ENCODE assay signal across 19 cellular contexts in the genomic region with DNA sequence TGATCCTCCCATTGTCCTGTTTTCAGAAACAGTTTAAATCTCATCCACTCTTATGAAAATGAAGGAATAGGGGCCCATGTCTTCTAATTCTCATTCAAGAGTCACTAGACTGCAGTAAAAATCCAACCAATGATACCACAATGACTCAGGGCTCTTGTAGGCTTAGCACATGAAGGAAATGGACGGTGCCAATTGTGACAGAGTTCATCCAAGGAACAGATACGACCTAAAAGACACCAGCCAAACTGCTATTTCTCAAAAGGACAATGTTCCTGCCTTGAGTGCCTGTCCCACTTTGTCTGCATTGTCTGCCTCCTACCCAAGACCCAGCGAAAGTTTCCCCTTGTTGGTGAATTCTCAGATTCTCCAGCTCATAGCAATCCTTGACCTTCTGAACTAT.
DNase-seq lines count a peak whose midpoint lies in the region; ATAC-seq, FAIRE-seq and TF ChIP-seq lines count a peak whose summit lies in the region.
"Had no signal": no experiment of that assay in that cellular context is flagged by ENCODE, and none has a peak within 500 bp of the region (broad histone marks: within the 10 kb centered on the region; RNA-seq: fewer than 3 reads in every experiment).

No MANE protein-coding gene starts in this region.

- H2BK120ac ChIP-seq in H1 (replicated peaks; ENCODE audit: low read depth, low read length), result no peak overlapping the region

- peak; percentile 61 for DNase-seq in GM04503 (ENCODE audit: low read depth)
- DNase-seq in OCI-M1 (lab: John Stamatoyannopoulos, UW), result peak; percentile 83
- DNase-seq in H1 (ENCODE audit: low read depth in 1 of 2, low spot score in 2 of 2), result no peak
- DNase-seq in osteoblast (ENCODE audit: insufficient read length, low spot score, missing footprints), result no peak
- DNase-seq in NCI-H69 (lab: John Stamatoyannopoulos, UW), result no peak
- DNase-seq in foreskin keratinocyte, result no peak
- no peak for DNase-seq in upper lobe of right lung
- DNase-seq: activated CD4-positive, alpha-beta T cell treated with anti-CD3 and anti-CD28 coated beads for 48 hours; activated T-cell treated with anti-CD3 and anti-CD28 coated beads for 4 hours; CD8-positive, alpha-beta T cell; cerebellar nuclear complex; GF-D8; left colon; NCI-H2107; NCI-H748 treated with DMSO at 0.1 percent for 48 hours; SHP77; stimulated activated CD4-positive, alpha-beta T cell treated with anti-CD3 and anti-CD28 coated beads, Interleukin-12 subunit alpha, Interleukin-12 subunit beta, amount 100 ng/mL, for 4 hours had no signal

- no peaks in the 10 kb centered on the region for H3K23me2 ChIP-seq in H1 (ENCODE audit: low read depth, low read length)

- no peak overlapping the region for H2BK12ac ChIP-seq in H1 (ENCODE audit: low read depth, low read length)

- no peaks in the 10 kb centered on the region for H3K79me2 ChIP-seq in H1 (ENCODE audit: control insufficient read depth in 1 of 2, insufficient read depth in 2 of 2, low read length in 2 of 2)
- H3K79me2 ChIP-seq in osteoblast (ENCODE audit: insufficient read depth, low read length), result no peaks in the 10 kb centered on the region

- no peak for TF ChIP-seq POLR2A in H1 (IDR thresholded peaks at IDR 0.05; ENCODE audit: control extremely low read depth in 1 of 2, low read depth in 2 of 2, low read length in 2 of 2)

- no peak overlapping the region for H2BK15ac ChIP-seq in H1 (ENCODE audit: low read length)

- no peak for ATAC-seq in foreskin keratinocyte
- ATAC-seq in upper lobe of right lung, result no peak
- ATAC-seq: activated naive CD4-positive, alpha-beta T cell treated with anti-CD3 and anti-CD28 coated beads, Interleukin-2, amount 50 U/mL, for 72 hours; CD8-positive, alpha-beta T cell; left colon had no signal

- H3K4me2 ChIP-seq in H1 (ENCODE audit: insufficient read depth in 1 of 2, low read depth in 2 of 2, low read length in 2 of 2), result no peak overlapping the region
- H3K4me2 ChIP-seq in osteoblast (ENCODE audit: insufficient read depth, low read length), result no peak overlapping the region

- H3K18ac ChIP-seq in H1 (ENCODE audit: extremely low read depth, low read length), result no peak overlapping the region

- H3K27ac ChIP-seq in H1 (ENCODE audit: low read depth, low read length) (no peak overlapping the region), osteoblast (ENCODE audit: low read depth, low read length) (no peak overlapping the region), foreskin keratinocyte (no peak overlapping the region), upper lobe of right lung (no peak overlapping the region)
- H3K27ac ChIP-seq: prostate gland had no signal

- no peak overlapping the region for H4K91ac ChIP-seq in H1 (replicated peaks; ENCODE audit: insufficient read length, low read length)

- POLR2A ChIA-PET in H1 (lab: Charles Lee; ENCODE audit: partially characterized antibody), result no interaction called here

- no peak overlapping the region for H2AK5ac ChIP-seq in H1 (ENCODE audit: low read depth, low read length)

- 82% methylated on average over 3 of the region's 3 CpGs; no CpG with 5 or more reads in 1 of the 2 experiments for WGBS in H1 (ENCODE audit: extremely low coverage in 1 of 2, insufficient coverage in 1 of 2, insufficient read length in 1 of 2, insufficient replicate concordance in 2 of 2, low coverage in 1 of 2, low lambda C conversion rate in 2 of 2, missing lambda C conversion rate in 1 of 2), 2 experiments

- no peak overlapping the region for H4K5ac ChIP-seq in H1 (ENCODE audit: insufficient read length, low read depth, low read length)

- H3K27me3 ChIP-seq in H1 (replicated peaks in 1 of 4; ENCODE audit: control insufficient read depth in 3 of 4, extremely low read depth in 1 of 4, insufficient read depth in 3 of 4, low read length in 3 of 4), result no peaks in the 10 kb centered on the region
- H3K27me3 ChIP-seq in osteoblast (ENCODE audit: insufficient read depth, low read length), result no peaks in the 10 kb centered on the region
- H3K27me3 ChIP-seq in foreskin keratinocyte, result no peaks in the 10 kb centered on the region
- H3K27me3 ChIP-seq in upper lobe of right lung, result no peaks in the 10 kb centered on the region

- H3K36me3 ChIP-seq in H1 (ENCODE audit: control insufficient read depth in 2 of 4, insufficient read depth in 4 of 4, low read length in 3 of 4) (no peaks in the 10 kb centered on the region), osteoblast (ENCODE audit: insufficient read depth, low read length) (no peaks in the 10 kb centered on the region), upper lobe of right lung (no peaks in the 10 kb centered on the region)
- H3K36me3 ChIP-seq: prostate gland had no signal

- no peak overlapping the region for H2BK5ac ChIP-seq in H1 (ENCODE audit: low read depth, low read length)

- no peak overlapping the region for H3K56ac ChIP-seq in H1 (replicated peaks; ENCODE audit: insufficient read length, low read depth, low read length)

- H4K20me1 ChIP-seq in H1 (replicated peaks in 1 of 2; ENCODE audit: control insufficient read depth in 1 of 2, insufficient read depth in 2 of 2, low read length in 2 of 2) (no peaks in the 10 kb centered on the region), osteoblast (ENCODE audit: insufficient read depth, low read length) (no peaks in the 10 kb centered on the region)

- no peaks in the 10 kb centered on the region for H3K9me3 ChIP-seq in H1 (ENCODE audit: insufficient read depth in 2 of 2, low read depth in 1 of 2, low read length in 1 of 2)
- H3K9me3 ChIP-seq in osteoblast (ENCODE audit: low read depth, low read length), result no peaks in the 10 kb centered on the region
- no peaks in the 10 kb centered on the region for H3K9me3 ChIP-seq in upper lobe of right lung
- H3K9me3 ChIP-seq: prostate gland had no signal

- no peak for FAIRE-seq in H1 (lab: Jason Lieb, UNC)

- intact Hi-C loops in upper lobe of right lung (cut with DNase I), result no loop called here

- no peak overlapping the region for H3K4me3 ChIP-seq in H1 (ENCODE audit: extremely low read depth in 1 of 4, insufficient read depth in 2 of 4, low read depth in 3 of 4, low read length in 4 of 4)
- no peak overlapping the region for H3K4me3 ChIP-seq in osteoblast (ENCODE audit: insufficient read depth, low read length)
- H3K4me3 ChIP-seq in upper lobe of right lung, result no peak overlapping the region
- H3K4me3 ChIP-seq: prostate gland had no signal

- TF ChIP-seq RAD21 in H1 (IDR thresholded peaks at IDR 0.05 in 1 of 2, conservative IDR thresholded peaks at IDR 0.05 in 1 of 2; ENCODE audit: low read depth in 2 of 2, low read length in 2 of 2), result no peak

- no peak overlapping the region for H3K4ac ChIP-seq in H1 (replicated peaks; ENCODE audit: insufficient read length, low read depth, low read length)

- CTCF ChIA-PET in H1 (lab: Charles Lee; ENCODE audit: partially characterized antibody), result no interaction called here

- H2AFZ ChIP-seq in H1 (ENCODE audit: low read length) (peak overlapping the region; percentile 16; the same call in 1 of the 2 replicates), osteoblast (ENCODE audit: low read length) (peak overlapping the region; percentile 33)

- H3K14ac ChIP-seq in H1 (ENCODE audit: insufficient read length), result no peak overlapping the region

- peaks cover 0 to 4% (median 0%) of the 10 kb centered on the region in 4 experiments; a peak in 2 of 7 replicates for H3K4me1 ChIP-seq in H1 (replicated peaks in 1 of 4; ENCODE audit: control insufficient read depth in 3 of 4, insufficient read depth in 4 of 4, low read length in 3 of 4)
- H3K4me1 ChIP-seq in osteoblast (ENCODE audit: insufficient read depth, low read length), result peaks cover 13% of the 10 kb centered on the region
- no peaks in the 10 kb centered on the region for H3K4me1 ChIP-seq in foreskin keratinocyte
- no peaks in the 10 kb centered on the region for H3K4me1 ChIP-seq in upper lobe of right lung
- H3K4me1 ChIP-seq: prostate gland had no signal

- no peak for TF ChIP-seq CTCF in H1 (IDR thresholded peaks at IDR 0.05; ENCODE audit: control extremely low read depth in 1 of 3, insufficient read depth in 1 of 3, low read depth in 1 of 3, low read length in 3 of 3)
- no peak for TF ChIP-seq CTCF in osteoblast (IDR thresholded peaks at IDR 0.05; ENCODE audit: extremely low read depth, low read depth, low read length)
- no peak for TF ChIP-seq CTCF in foreskin keratinocyte (conservative IDR thresholded peaks at IDR 0.05)
- TF ChIP-seq CTCF in upper lobe of right lung (IDR thresholded peaks at IDR 0.05), result no peak

- H3K23ac ChIP-seq in H1 (ENCODE audit: insufficient read length), result no peak overlapping the region

- H4K8ac ChIP-seq in H1 (ENCODE audit: extremely low read depth, insufficient read depth, low read length), result no peak overlapping the region

- H3K79me1 ChIP-seq in H1 (ENCODE audit: low read depth, low read length), result no peaks in the 10 kb centered on the region

- no peak for TF ChIP-seq EP300 in H1 (IDR thresholded peaks at IDR 0.05; ENCODE audit: borderline replicate concordance in 1 of 2, low read depth in 2 of 2, low read length in 2 of 2)

- no peak overlapping the region for H2BK20ac ChIP-seq in H1 (ENCODE audit: low read length)

- H3K9ac ChIP-seq in H1 (replicated peaks in 1 of 4; ENCODE audit: extremely low read depth in 1 of 4, low read depth in 3 of 4, low read length in 3 of 4), result no peak overlapping the region

TF ChIP-seq in H1, 55 proteins besides CTCF, POLR2A, EP300 and RAD21 (continues in another document):
- TF ChIP-seq CREB1 (IDR thresholded peaks at IDR 0.05), result no peak
- TF ChIP-seq CHD1 (IDR thresholded peaks at IDR 0.05; ENCODE audit: low read depth, low read length), result no peak

Comparison
In these comparisons a context has a peak if more than half of its experiments do, and no peak if none do; other contexts are left out.
1. DNase-seq: peak in GM04503 (single experiment) and OCI-M1 (single experiment); none in H1 (0 of 2), osteoblast (single experiment), NCI-H69 (single experiment), foreskin keratinocyte (0 of 2) and upper lobe of right lung (single experiment).